ENCODE assay signal across 27 cellular contexts in genomic region chr18:4264347-4264791, GRCh38.
A peak's percentile ranks its signal among the peaks of the same experiment; 100 is the strongest.
DNase-seq lines count a peak whose midpoint lies in the region; TF ChIP-seq lines count a peak whose summit lies in the region.
"Had no signal": no experiment of that assay in that cellular context is flagged by ENCODE, and none has a peak within 500 bp of the region (broad histone marks: within the 10 kb centered on the region; RNA-seq: fewer than 3 reads in every experiment).

No MANE protein-coding gene starts in this region.

- no peak overlapping the region for H3K27ac Mint-ChIP-seq in CD8-positive, alpha-beta memory T cell
- no peak overlapping the region for H3K27ac Mint-ChIP-seq in CD14-positive monocyte
- H3K27ac Mint-ChIP-seq: endodermal cell; naive B cell; stimulated activated naive CD8-positive, alpha-beta T cell treated with anti-CD3 and anti-CD28 coated beads, Interleukin-15, amount 100 ng/mL, for 72 hours had no signal

- 78% methylated on average over 4 of the region's 4 CpGs for WGBS in hepatocyte (ENCODE audit: low lambda C conversion rate, missing lambda C conversion rate)

- DNase-seq in GM06990 (ENCODE audit: extremely low read depth, insufficient read length) = no peak
- peak; percentile 16 for DNase-seq in SK-N-MC (ENCODE audit: low read depth, low spot score)
- DNase-seq in dorsolateral prefrontal cortex = peak in 1 of 10 donors; percentile 73
- DNase-seq in pons (ENCODE audit: low spot score) = peak; percentile 49
- no peak for DNase-seq in CD8-positive, alpha-beta memory T cell
- no peak for DNase-seq in CD14-positive monocyte (ENCODE audit: low spot score)
- no peak for DNase-seq in hepatocyte (ENCODE audit: low spot score)
- no peak for DNase-seq in stimulated activated CD4-positive, alpha-beta T cell treated with anti-CD3 and anti-CD28 coated beads, Interleukin-2, amount 100 ng/mL, for 24 hours
- DNase-seq: activated CD4-positive, alpha-beta T cell treated with anti-CD3 and anti-CD28 coated beads for 4 hours; activated T-cell treated with anti-CD3 and anti-CD28 coated beads, Interleukin-2, amount 50 U/mL, for 4 hours; Caco-2; cortex of kidney; DND-41; endodermal cell; left colon; naive B cell; NCI-H1417; NCI-H2081 treated with DMSO at 0.1 percent for 48 hours; PC-9; Right ventricle myocardium superior; stimulated activated CD8-positive, alpha-beta memory T cell treated with anti-CD3 and anti-CD28 coated beads, Interleukin-4, amount 100 ng/mL, for 48 hours; stimulated activated naive CD8-positive, alpha-beta T cell treated with anti-CD3 and anti-CD28 coated beads, Interleukin-15, amount 100 ng/mL, for 72 hours; transverse colon had no signal

- H3K9me3 ChIP-seq in SK-N-MC (ENCODE audit: low read depth, low read length) (no peaks in the 10 kb centered on the region), hepatocyte (ENCODE audit: low read depth) (no peaks in the 10 kb centered on the region)
- H3K9me3 ChIP-seq in CD8-positive, alpha-beta memory T cell (ENCODE audit: low read length) = no peaks in the 10 kb centered on the region
- H3K9me3 ChIP-seq: BLaER1 treated with 17β-estradiol and CSF1 and Interleukin-3, amounts not matched to agents 10 nM and 100 nM; Caco-2; esophagus muscularis mucosa; transverse colon had no signal

- no peak overlapping the region for H3K4me2 ChIP-seq in hepatocyte
- H3K4me2 ChIP-seq: BLaER1 treated with 17β-estradiol and CSF1 and Interleukin-3, amounts not matched to agents 10 nM and 100 nM; KMS-11; PC-9 had no signal

- no peaks in the 10 kb centered on the region for H3K4me1 ChIP-seq in CD8-positive, alpha-beta memory T cell (ENCODE audit: insufficient read depth, low read length)
- H3K4me1 ChIP-seq in hepatocyte (ENCODE audit: insufficient read depth) = no peaks in the 10 kb centered on the region
- H3K4me1 ChIP-seq: BLaER1 treated with 17β-estradiol and CSF1 and Interleukin-3, amounts not matched to agents 10 nM and 100 nM; Caco-2; transverse colon had no signal

- H2AFZ ChIP-seq in hepatocyte = no peak overlapping the region
- H2AFZ ChIP-seq: PC-9 had no signal

- intact Hi-C loops in dorsolateral prefrontal cortex (cut with DNase I) (no loop called here), CD14-positive monocyte (cut with micrococcal nuclease) (no loop called here)

- no peaks in the 10 kb centered on the region for H4K20me1 ChIP-seq in hepatocyte (ENCODE audit: insufficient read depth, poor library complexity, severe bottlenecking)
- H4K20me1 ChIP-seq: BLaER1 treated with 17β-estradiol and CSF1 and Interleukin-3, amounts not matched to agents 10 nM and 100 nM had no signal

- H3K9me2 ChIP-seq in hepatocyte (replicated peaks; ENCODE audit: insufficient read depth) = no peaks in the 10 kb centered on the region

- peaks cover 0 to 18% (median 3%) of the 10 kb centered on the region in 5 donors for H3K9me3 Mint-ChIP-seq in CD8-positive, alpha-beta memory T cell
- H3K9me3 Mint-ChIP-seq in CD14-positive monocyte = peaks cover 0 to 9% (median 0%) of the 10 kb centered on the region in 7 donors
- H3K9me3 Mint-ChIP-seq: endodermal cell had no signal

- CTCF ChIA-PET in CD8-positive, alpha-beta memory T cell (lab: Charles Lee) = no interaction called here

- H3K27me3 Mint-ChIP-seq in CD8-positive, alpha-beta memory T cell = no peaks in the 10 kb centered on the region
- peaks cover 0 to 1% (median 0%) of the 10 kb centered on the region in 3 donors for H3K27me3 Mint-ChIP-seq in CD14-positive monocyte (ENCODE audit: low read depth in 3 of 3)
- H3K27me3 Mint-ChIP-seq: naive B cell; stimulated activated naive CD8-positive, alpha-beta T cell treated with anti-CD3 and anti-CD28 coated beads, Interleukin-15, amount 100 ng/mL, for 72 hours had no signal

- no peaks in the 10 kb centered on the region for H3K79me2 ChIP-seq in hepatocyte

- H3K4me1 Mint-ChIP-seq in CD8-positive, alpha-beta memory T cell = no peaks in the 10 kb centered on the region
- H3K4me1 Mint-ChIP-seq in CD14-positive monocyte = no peaks in the 10 kb centered on the region
- H3K4me1 Mint-ChIP-seq: naive B cell; stimulated activated naive CD8-positive, alpha-beta T cell treated with anti-CD3 and anti-CD28 coated beads, Interleukin-15, amount 100 ng/mL, for 72 hours had no signal

- no peaks in the 10 kb centered on the region for H3K27me3 ChIP-seq in GM06990 (replicated peaks; ENCODE audit: control insufficient read depth, insufficient read depth, low read length)
- H3K27me3 ChIP-seq in dorsolateral prefrontal cortex = no peaks in the 10 kb centered on the region
- H3K27me3 ChIP-seq in CD8-positive, alpha-beta memory T cell (ENCODE audit: insufficient read depth, low read length, poor library complexity, severe bottlenecking) = no peaks in the 10 kb centered on the region
- no peaks in the 10 kb centered on the region for H3K27me3 ChIP-seq in hepatocyte
- H3K27me3 ChIP-seq: BLaER1 treated with 17β-estradiol and CSF1 and Interleukin-3, amounts not matched to agents 10 nM and 100 nM; esophagus muscularis mucosa; transverse colon had no signal

- H3K36me3 ChIP-seq in GM06990 (ENCODE audit: control insufficient read depth, insufficient read depth, low read length) (no peaks in the 10 kb centered on the region), SK-N-MC (ENCODE audit: insufficient read depth, low read length) (no peaks in the 10 kb centered on the region), hepatocyte (replicated peaks; ENCODE audit: insufficient read depth, low read depth) (no peaks in the 10 kb centered on the region)
- H3K36me3 ChIP-seq in CD8-positive, alpha-beta memory T cell (ENCODE audit: insufficient read depth, low read length) = no peaks in the 10 kb centered on the region
- H3K36me3 ChIP-seq: BLaER1 treated with 17β-estradiol and CSF1 and Interleukin-3, amounts not matched to agents 10 nM and 100 nM; esophagus muscularis mucosa; transverse colon had no signal

- H3K4me3 ChIP-seq in GM06990 (replicated peaks; ENCODE audit: low read depth, low read length) (peak overlapping the region; percentile 30), SK-N-MC (no peak overlapping the region; the same call in 1 of the 2 replicates), dorsolateral prefrontal cortex (peak overlapping the region in 32 of 59 donors; percentile 0 to 46 (median 23)), hepatocyte (no peak overlapping the region)
- H3K4me3 ChIP-seq in CD8-positive, alpha-beta memory T cell (ENCODE audit: low read length) = no peak overlapping the region
- H3K4me3 ChIP-seq: BLaER1 treated with 17β-estradiol and CSF1 and Interleukin-3, amounts not matched to agents 10 nM and 100 nM; PC-9; skin epidermis; transverse colon had no signal

- no peaks in the 10 kb centered on the region for H3K36me3 Mint-ChIP-seq in CD8-positive, alpha-beta memory T cell
- H3K36me3 Mint-ChIP-seq in CD14-positive monocyte = no peaks in the 10 kb centered on the region
- H3K36me3 Mint-ChIP-seq: naive B cell had no signal

- H3K27ac ChIP-seq in SK-N-MC = no peak overlapping the region
- peak overlapping the region in 9 of 59 donors; percentile 3 to 53 (median 25) for H3K27ac ChIP-seq in dorsolateral prefrontal cortex
- H3K27ac ChIP-seq in CD8-positive, alpha-beta memory T cell (ENCODE audit: low read depth, low read length) = no peak overlapping the region
- H3K27ac ChIP-seq in hepatocyte = no peak overlapping the region
- H3K27ac ChIP-seq: BLaER1 treated with 17β-estradiol and CSF1 and Interleukin-3, amounts not matched to agents 10 nM and 100 nM; KMS-11; PC-9; transverse colon had no signal

- no peak overlapping the region for H3K4me3 Mint-ChIP-seq in CD8-positive, alpha-beta memory T cell
- H3K4me3 Mint-ChIP-seq in CD14-positive monocyte = no peak overlapping the region
- H3K4me3 Mint-ChIP-seq: activated T-cell treated with anti-CD3 and anti-CD28 coated beads, Interleukin-2, amount 50 U/mL, for 4 hours; endodermal cell; naive B cell; stimulated activated naive CD8-positive, alpha-beta T cell treated with anti-CD3 and anti-CD28 coated beads, Interleukin-15, amount 100 ng/mL, for 72 hours had no signal

- TF ChIP-seq CTCF in GM06990 (IDR thresholded peaks at IDR 0.05; ENCODE audit: insufficient read depth, low read length, poor library complexity, severe bottlenecking) (no peak), dorsolateral prefrontal cortex (IDR thresholded peaks at IDR 0.05 in 54 of 56, conservative IDR thresholded peaks at IDR 0.05 in 2 of 56; ENCODE audit: low read depth in 1 of 56, partially characterized antibody in 56 of 56) (no peak), CD14-positive monocyte (IDR thresholded peaks at IDR 0.05) (no peak), hepatocyte (IDR thresholded peaks at IDR 0.05; ENCODE audit: poor library complexity) (no peak)

- POLR2A ChIA-PET in CD8-positive, alpha-beta memory T cell (lab: Charles Lee) = no interaction called here

- H3K9ac ChIP-seq in SK-N-MC (ENCODE audit: insufficient read length) = no peak overlapping the region
- H3K9ac ChIP-seq: BLaER1 treated with 17β-estradiol and CSF1 and Interleukin-3, amounts not matched to agents 10 nM and 100 nM; KMS-11 had no signal

Comparison
In these comparisons a context has a peak if more than half of its experiments do, and no peak if none do; other contexts are left out.
1. DNase-seq: peak in SK-N-MC (single experiment) and pons (single experiment); none in GM06990 (single experiment), CD8-positive, alpha-beta memory T cell (0 of 5), CD14-positive monocyte (single experiment), hepatocyte (single experiment) and stimulated activated CD4-positive, alpha-beta T cell treated with anti-CD3 and anti-CD28 coated beads, Interleukin-2, amount 100 ng/mL, for 24 hours (0 of 2).
2. H3K4me3 ChIP-seq: peak in GM06990 (single experiment) and dorsolateral prefrontal cortex (32 of 59); none in SK-N-MC (single experiment), CD8-positive, alpha-beta memory T cell (single experiment) and hepatocyte (single experiment).